ENCODE assay signal across 20 cellular contexts in genomic region chr4:135050086-135050717, GRCh38.
DNase-seq lines count a peak whose midpoint lies in the region; ATAC-seq and TF ChIP-seq lines count a peak whose summit lies in the region.
"Had no signal": no experiment of that assay in that cellular context is flagged by ENCODE, and none has a peak within 500 bp of the region (broad histone marks: within the 10 kb centered on the region; RNA-seq: fewer than 3 reads in every experiment).

No MANE protein-coding gene starts in this region.

- no peaks in the 10 kb centered on the region for H3K36me3 Mint-ChIP-seq in Calu3 (ENCODE audit: insufficient read depth, unreplicated experiment)
- H3K36me3 Mint-ChIP-seq: CD8-positive, alpha-beta T cell; stimulated activated naive B cell treated with anti-CD40 and anti-IgM and Interleukin-4, amounts not matched to agents 10 μg/mL and 1 μg/mL and 100 μg/mL, for 72 hours had no signal

- intact Hi-C loops in Calu3 (cut with micrococcal nuclease; ENCODE audit: unreplicated experiment) = no loop called here

- peak; percentile 85 for ATAC-seq in SK-N-SH treated with all-trans-retinoic acid at 6 μM for 48 hours
- ATAC-seq: CD8-positive, alpha-beta T cell; esophagus mucosa; left lung; stimulated activated naive B cell treated with anti-CD40 and anti-IgM and Interleukin-4, amounts not matched to agents 10 μg/mL and 1 μg/mL and 100 μg/mL, for 72 hours had no signal

- peak overlapping the region; percentile 35 for H3K27ac ChIP-seq in KOPT-K1 (ENCODE audit: low read depth, low read length, poor library complexity, severe bottlenecking)
- H3K27ac ChIP-seq: left lung, SK-N-MC, thoracic aorta had no signal

- H3K9me3 ChIP-seq in KOPT-K1 (ENCODE audit: insufficient read depth, low read length, poor library complexity, severe bottlenecking) = no peaks in the 10 kb centered on the region
- H3K9me3 ChIP-seq: left lung, thoracic aorta had no signal

- no peaks in the 10 kb centered on the region for H3K36me3 ChIP-seq in KOPT-K1 (ENCODE audit: insufficient read depth, low read length)
- H3K36me3 ChIP-seq: left lung, thoracic aorta had no signal

- no peaks in the 10 kb centered on the region for H3K27me3 Mint-ChIP-seq in Calu3 (ENCODE audit: unreplicated experiment)
- H3K27me3 Mint-ChIP-seq: activated CD4-positive, alpha-beta memory T cell treated with anti-CD3 and anti-CD28 coated beads, Interleukin-2, amount 10 ng/mL, durations not matched to agents 7 days and 5 days; stimulated activated naive B cell treated with anti-CD40 and anti-IgM and Interleukin-4, amounts not matched to agents 10 μg/mL and 1 μg/mL and 100 μg/mL, for 72 hours had no signal

- BruUV-seq in Calu3 (replicated peaks; lab: Mats Ljungman, UMichigan) = no TSS peak

- CTCF ChIA-PET in Calu3 (lab: Charles Lee) = no interaction called here

- DNase-seq in Calu3 (no peak), iris pigment epithelial cell (ENCODE audit: low read depth) (peak; percentile 1), SHP77 treated with DMSO at 0.1 percent for 48 hours (lab: John Stamatoyannopoulos, UW) (no peak), EL (no peak), putamen (ENCODE audit: low spot score) (no peak)
- DNase-seq: activated CD4-positive, alpha-beta memory T cell treated with anti-CD3 and anti-CD28 coated beads, Interleukin-2, amount 10 ng/mL, durations not matched to agents 7 days and 5 days; activated T-cell treated with anti-CD3 and anti-CD28 coated beads for 4 hours; amniotic stem cell; CD8-positive, alpha-beta T cell; DMS79 treated with DMSO at 0.1 percent for 48 hours; H9; left lung; nephron progenitor cell; NK-92 treated with Interleukin-12 subunit alpha and Interleukin-12 subunit beta, amount 100 ng/mL, for 24 hours; stimulated activated naive B cell treated with anti-CD40 and anti-IgM and Interleukin-4, amounts not matched to agents 10 μg/mL and 1 μg/mL and 100 μg/mL, for 72 hours had no signal

- H3K9me3 Mint-ChIP-seq in Calu3 (ENCODE audit: low read depth, unreplicated experiment) = no peaks in the 10 kb centered on the region
- H3K9me3 Mint-ChIP-seq: CD8-positive, alpha-beta T cell; H9; nephron progenitor cell; stimulated activated naive B cell treated with anti-CD40 and anti-IgM and Interleukin-4, amounts not matched to agents 10 μg/mL and 1 μg/mL and 100 μg/mL, for 72 hours had no signal

- no peak overlapping the region for H3K4me3 Mint-ChIP-seq in Calu3 (ENCODE audit: low read depth, unreplicated experiment)
- H3K4me3 Mint-ChIP-seq: activated CD4-positive, alpha-beta memory T cell treated with anti-CD3 and anti-CD28 coated beads, Interleukin-2, amount 10 ng/mL, durations not matched to agents 7 days and 5 days; CD8-positive, alpha-beta T cell; H9; nephron progenitor cell; stimulated activated naive B cell treated with anti-CD40 and anti-IgM and Interleukin-4, amounts not matched to agents 10 μg/mL and 1 μg/mL and 100 μg/mL, for 72 hours had no signal

- TF ChIP-seq CTCF in Calu3 (IDR thresholded peaks at IDR 0.05; ENCODE audit: unreplicated experiment) = no peak

- H3K27ac Mint-ChIP-seq in Calu3 (ENCODE audit: unreplicated experiment) = peak overlapping the region; percentile 36
- H3K27ac Mint-ChIP-seq: activated CD4-positive, alpha-beta memory T cell treated with anti-CD3 and anti-CD28 coated beads, Interleukin-2, amount 10 ng/mL, durations not matched to agents 7 days and 5 days; CD8-positive, alpha-beta T cell; nephron progenitor cell; stimulated activated naive B cell treated with anti-CD40 and anti-IgM and Interleukin-4, amounts not matched to agents 10 μg/mL and 1 μg/mL and 100 μg/mL, for 72 hours had no signal

- no peaks in the 10 kb centered on the region for H3K4me1 Mint-ChIP-seq in Calu3 (ENCODE audit: low read depth, unreplicated experiment)
- H3K4me1 Mint-ChIP-seq: activated CD4-positive, alpha-beta memory T cell treated with anti-CD3 and anti-CD28 coated beads, Interleukin-2, amount 10 ng/mL, durations not matched to agents 7 days and 5 days; H9; nephron progenitor cell; stimulated activated naive B cell treated with anti-CD40 and anti-IgM and Interleukin-4, amounts not matched to agents 10 μg/mL and 1 μg/mL and 100 μg/mL, for 72 hours had no signal

TF ChIP-seq in SK-N-SH treated with all-trans-retinoic acid at 6 μM for 48 hours, 23 proteins besides CTCF, POLR2A, EP300 and RAD21:
- TF ChIP-seq ARNTL (CRISPR knock-in tag; IDR thresholded peaks at IDR 0.05; ENCODE audit: borderline replicate concordance, low read depth) = no peak
- TF ChIP-seq TCF4 (CRISPR knock-in tag; IDR thresholded peaks at IDR 0.05; ENCODE audit: borderline replicate concordance) = no peak
- TF ChIP-seq PPARA (CRISPR knock-in tag; IDR thresholded peaks at IDR 0.05; ENCODE audit: borderline replicate concordance) = no peak
- TF ChIP-seq TSHZ2 (CRISPR knock-in tag; IDR thresholded peaks at IDR 0.05) = no peak
- TF ChIP-seq PATZ1 (CRISPR knock-in tag; IDR thresholded peaks at IDR 0.05; ENCODE audit: borderline replicate concordance) = no peak
- TF ChIP-seq SNAI2 (CRISPR knock-in tag; IDR thresholded peaks at IDR 0.05) = no peak
- no peak for TF ChIP-seq ESRRG (CRISPR knock-in tag; IDR thresholded peaks at IDR 0.05)
- no peak for TF ChIP-seq CSDC2 (CRISPR knock-in tag; IDR thresholded peaks at IDR 0.05)
- TF ChIP-seq ZNF70 (CRISPR knock-in tag; IDR thresholded peaks at IDR 0.05) = no peak
- TF ChIP-seq GLIS3 (CRISPR knock-in tag; IDR thresholded peaks at IDR 0.05) = no peak
- no peak for TF ChIP-seq BACH2 (CRISPR knock-in tag; IDR thresholded peaks at IDR 0.05; ENCODE audit: borderline replicate concordance)
